26 cellular contexts compared by ENCODE assay signal in genomic region chrX:39204349-39204748, GRCh38.
DNase-seq lines count a peak whose midpoint lies in the region; ATAC-seq, FAIRE-seq and TF ChIP-seq lines count a peak whose summit lies in the region.
"Had no signal": no experiment of that assay in that cellular context is flagged by ENCODE, and none has a peak within 500 bp of the region (broad histone marks: within the 10 kb centered on the region; RNA-seq: fewer than 3 reads in every experiment).

No MANE protein-coding gene starts in this region.

- POLR2A ChIA-PET in activated CD4-positive, alpha-beta T cell treated with anti-CD3 and anti-CD28 coated beads for 36 hours (lab: Charles Lee) = no interaction called here

- no peaks in the 10 kb centered on the region for H3K9me3 Mint-ChIP-seq in activated CD4-positive, alpha-beta T cell treated with anti-CD3 and anti-CD28 coated beads for 36 hours (ENCODE audit: low read depth)
- H3K9me3 Mint-ChIP-seq in activated T-helper 1 cell treated with anti-CD3 and anti-CD28 coated beads, Interleukin-12 subunit alpha, Interleukin-12 subunit beta, Interleukin-2, Interleukin-4 antibody, amounts not matched to agents 30 ng/mL and 10 ng/mL and 1 ng/mL, durations not matched to agents 14 hours and 24 hours and 36 hours = no peaks in the 10 kb centered on the region
- H3K9me3 Mint-ChIP-seq: memory B cell had no signal

- intact Hi-C loops in activated CD4-positive, alpha-beta T cell treated with anti-CD3 and anti-CD28 coated beads for 36 hours (cut with DNase I, micrococcal nuclease) = loop anchor here in 1 of 2 experiments (2.0 kb wide), 1 partner anchor 34 kb away; no protein-coding TSS in a partner anchor
- intact Hi-C loops in activated T-helper 1 cell treated with anti-CD3 and anti-CD28 coated beads, Interleukin-12 subunit alpha, Interleukin-12 subunit beta, Interleukin-2, Interleukin-4 antibody, amounts not matched to agents 30 ng/mL and 10 ng/mL and 1 ng/mL, durations not matched to agents 14 hours and 24 hours and 36 hours (cut with micrococcal nuclease) = loop anchor here (2.0 to 10.0 kb wide), 4 partner anchors 30 to 970 kb away; no protein-coding TSS in a partner anchor
- intact Hi-C loops in mucosa of descending colon (cut with DNase I, micrococcal nuclease) = no loop called here

- ATAC-seq in activated CD4-positive, alpha-beta T cell treated with anti-CD3 and anti-CD28 coated beads for 36 hours = no peak
- ATAC-seq in mucosa of descending colon (peak; percentile 84), GM18502 (IDR thresholded peaks at IDR 0.05; ENCODE audit: poor library complexity, unreplicated experiment) (no peak)
- ATAC-seq: left lung, right cardiac atrium had no signal

- H3K4me3 Mint-ChIP-seq in activated CD4-positive, alpha-beta T cell treated with anti-CD3 and anti-CD28 coated beads for 36 hours = no peak overlapping the region
- H3K4me3 Mint-ChIP-seq in activated T-helper 1 cell treated with anti-CD3 and anti-CD28 coated beads, Interleukin-12 subunit alpha, Interleukin-12 subunit beta, Interleukin-2, Interleukin-4 antibody, amounts not matched to agents 30 ng/mL and 10 ng/mL and 1 ng/mL, durations not matched to agents 14 hours and 24 hours and 36 hours = peak overlapping the region; percentile 22
- H3K4me3 Mint-ChIP-seq: memory B cell had no signal

- FAIRE-seq in GM19239 (lab: Jason Lieb, UNC) = peak; percentile 94

- CTCF ChIA-PET in activated CD4-positive, alpha-beta T cell treated with anti-CD3 and anti-CD28 coated beads for 36 hours (lab: Charles Lee) = interaction anchor here (0.7 kb wide), 1 partner anchor 60 kb away, joined by 3 read pairs; no protein-coding TSS in a partner anchor

- H3K36me3 ChIP-seq in mucosa of descending colon (ENCODE audit: low read depth) (no peaks in the 10 kb centered on the region), MG63 (no peaks in the 10 kb centered on the region)
- H3K36me3 ChIP-seq: colonic mucosa, left lung, spleen, thyroid gland, uterus had no signal

- no peaks in the 10 kb centered on the region for H3K27me3 ChIP-seq in MG63
- H3K27me3 ChIP-seq: colonic mucosa, left lung, thyroid gland, uterus had no signal

- H3K27ac Mint-ChIP-seq in activated CD4-positive, alpha-beta T cell treated with anti-CD3 and anti-CD28 coated beads for 36 hours = peak overlapping the region; percentile 83
- peak overlapping the region; percentile 74 for H3K27ac Mint-ChIP-seq in activated T-helper 1 cell treated with anti-CD3 and anti-CD28 coated beads, Interleukin-12 subunit alpha, Interleukin-12 subunit beta, Interleukin-2, Interleukin-4 antibody, amounts not matched to agents 30 ng/mL and 10 ng/mL and 1 ng/mL, durations not matched to agents 14 hours and 24 hours and 36 hours
- H3K27ac Mint-ChIP-seq: memory B cell had no signal

- H3K4me3 ChIP-seq in mucosa of descending colon = no peak overlapping the region
- no peak overlapping the region for H3K4me3 ChIP-seq in MG63
- H3K4me3 ChIP-seq: colonic mucosa, left lung, spleen, thyroid gland, uterus had no signal

- H3K9me3 ChIP-seq in mucosa of descending colon (no peaks in the 10 kb centered on the region), MG63 (no peaks in the 10 kb centered on the region)
- H3K9me3 ChIP-seq: colonic mucosa, left lung, spleen, thyroid gland, uterus had no signal

- no peaks in the 10 kb centered on the region for H3K27me3 Mint-ChIP-seq in activated CD4-positive, alpha-beta T cell treated with anti-CD3 and anti-CD28 coated beads for 36 hours
- H3K27me3 Mint-ChIP-seq in activated T-helper 1 cell treated with anti-CD3 and anti-CD28 coated beads, Interleukin-12 subunit alpha, Interleukin-12 subunit beta, Interleukin-2, Interleukin-4 antibody, amounts not matched to agents 30 ng/mL and 10 ng/mL and 1 ng/mL, durations not matched to agents 14 hours and 24 hours and 36 hours (ENCODE audit: insufficient read depth) = no peaks in the 10 kb centered on the region

- peaks cover 61% of the 10 kb centered on the region for H3K4me1 Mint-ChIP-seq in activated CD4-positive, alpha-beta T cell treated with anti-CD3 and anti-CD28 coated beads for 36 hours
- H3K4me1 Mint-ChIP-seq in activated T-helper 1 cell treated with anti-CD3 and anti-CD28 coated beads, Interleukin-12 subunit alpha, Interleukin-12 subunit beta, Interleukin-2, Interleukin-4 antibody, amounts not matched to agents 30 ng/mL and 10 ng/mL and 1 ng/mL, durations not matched to agents 14 hours and 24 hours and 36 hours (ENCODE audit: low read depth) = peaks cover 69% of the 10 kb centered on the region
- H3K4me1 Mint-ChIP-seq: memory B cell had no signal

- no peaks in the 10 kb centered on the region for H3K36me3 Mint-ChIP-seq in activated CD4-positive, alpha-beta T cell treated with anti-CD3 and anti-CD28 coated beads for 36 hours (ENCODE audit: low read depth)
- peaks cover 7% of the 10 kb centered on the region for H3K36me3 Mint-ChIP-seq in activated T-helper 1 cell treated with anti-CD3 and anti-CD28 coated beads, Interleukin-12 subunit alpha, Interleukin-12 subunit beta, Interleukin-2, Interleukin-4 antibody, amounts not matched to agents 30 ng/mL and 10 ng/mL and 1 ng/mL, durations not matched to agents 14 hours and 24 hours and 36 hours (ENCODE audit: low read depth)

- DNase-seq in activated CD4-positive, alpha-beta T cell treated with anti-CD3 and anti-CD28 coated beads for 36 hours = no peak
- no peak for DNase-seq in activated CD4-positive, alpha-beta T cell treated with anti-CD3 and anti-CD28 coated beads for 1 hour
- DNase-seq in GM19239 (ENCODE audit: insufficient read length, low spot score) (no peak), mucosa of descending colon (no peak), iPS-NIHi11 (ENCODE audit: low spot score) (no peak), MG63 (no peak)
- DNase-seq in activated T-helper 1 cell treated with anti-CD3 and anti-CD28 coated beads, Interleukin-12 subunit alpha, Interleukin-12 subunit beta, Interleukin-2, Interleukin-4 antibody, amounts not matched to agents 30 ng/mL and 10 ng/mL and 1 ng/mL, durations not matched to agents 14 hours and 24 hours and 36 hours (ENCODE audit: low spot score) = no peak
- DNase-seq: 8988T; activated naive CD4-positive, alpha-beta T cell; activated T-cell treated with anti-CD3 and anti-CD28 coated beads for 4 hours; anterior cingulate cortex; C1 segment of cervical spinal cord; colonic mucosa; effector CD4-positive, alpha-beta T cell; Karpas-422; left lung; NCI-H1436; NCI-H2081; NCI-H345; right cardiac atrium; SHP77; spleen; thyroid gland; uterus had no signal

- no peak for TF ChIP-seq CTCF in mucosa of descending colon (IDR thresholded peaks at IDR 0.05)

- peaks cover 2% of the 10 kb centered on the region for H3K4me1 ChIP-seq in mucosa of descending colon (ENCODE audit: low read depth)
- H3K4me1 ChIP-seq: colonic mucosa, left lung, spleen, thyroid gland, uterus had no signal
